In genomic region chr3:98171066-98171465, GRCh38 we compare ENCODE assay signal across 23 cellular contexts.
"Had no signal": no experiment of that assay in that cellular context is flagged by ENCODE, and none has a peak within 500 bp of the region (broad histone marks: within the 10 kb centered on the region; RNA-seq: fewer than 3 reads in every experiment).

No MANE protein-coding gene starts in this region.

- H3K27me3 Mint-ChIP-seq: stimulated activated naive B cell treated with anti-CD40 and anti-IgM and Interleukin-4, amounts not matched to agents 10 μg/mL and 1 μg/mL and 100 μg/mL, for 72 hours had no signal

- H3K9me3 Mint-ChIP-seq: activated CD4-positive, alpha-beta T cell treated with anti-CD3 and anti-CD28 coated beads, Interleukin-2, amount 10 ng/mL, durations not matched to agents 24 days and 14 days; activated naive CD8-positive, alpha-beta T cell treated with anti-CD3 and anti-CD28 coated beads, Interleukin-2, amount 10 ng/mL, durations not matched to agents 7 days and 5 days; activated T-helper 1 cell treated with anti-CD3 and anti-CD28 coated beads, Interleukin-12 subunit alpha, Interleukin-12 subunit beta, Interleukin-2, Interleukin-4 antibody, amounts not matched to agents 30 ng/mL and 10 ng/mL and 1 ng/mL, durations not matched to agents 14 hours and 24 hours and 36 hours had no signal

- H3K27ac Mint-ChIP-seq: activated CD4-positive, alpha-beta memory T cell treated with anti-CD3 and anti-CD28 coated beads for 36 hours; activated CD4-positive, alpha-beta T cell treated with anti-CD3 and anti-CD28 coated beads, Interleukin-2, amount 10 ng/mL, durations not matched to agents 24 days and 14 days; activated naive CD4-positive, alpha-beta T cell treated with anti-CD3 and anti-CD28 coated beads for 36 hours; activated naive CD8-positive, alpha-beta T cell treated with anti-CD3 and anti-CD28 coated beads, Interleukin-2, amount 10 ng/mL, durations not matched to agents 7 days and 5 days; activated T-helper 1 cell treated with anti-CD3 and anti-CD28 coated beads, Interleukin-12 subunit alpha, Interleukin-12 subunit beta, Interleukin-2, Interleukin-4 antibody, amounts not matched to agents 30 ng/mL and 10 ng/mL and 1 ng/mL, durations not matched to agents 14 hours and 24 hours and 36 hours; stimulated activated naive B cell treated with anti-CD40 and anti-IgM and Interleukin-4, amounts not matched to agents 10 μg/mL and 1 μg/mL and 100 μg/mL, for 72 hours; T-helper 1 cell treated with Interleukin-12 subunit alpha and Interleukin-12 subunit beta and Interleukin-4 antibody, amounts not matched to agents 30 μg/mL and 1 μg/mL, for 36 hours had no signal

- H3K4me1 Mint-ChIP-seq: activated CD4-positive, alpha-beta T cell treated with anti-CD3 and anti-CD28 coated beads, Interleukin-2, amount 10 ng/mL, durations not matched to agents 24 days and 14 days; activated naive CD8-positive, alpha-beta T cell treated with anti-CD3 and anti-CD28 coated beads, Interleukin-2, amount 10 ng/mL, durations not matched to agents 7 days and 5 days; stimulated activated naive B cell treated with anti-CD40 and anti-IgM and Interleukin-4, amounts not matched to agents 10 μg/mL and 1 μg/mL and 100 μg/mL, for 72 hours had no signal

- ATAC-seq: left ventricle myocardium superior; right cardiac atrium; stimulated activated naive B cell treated with anti-CD40 and anti-IgM and Interleukin-4, amounts not matched to agents 10 μg/mL and 1 μg/mL and 100 μg/mL, for 72 hours had no signal

- H3K4me3 ChIP-seq: ascending aorta, coronary artery, dorsolateral prefrontal cortex, transverse colon had no signal

- H3K36me3 Mint-ChIP-seq: activated CD4-positive, alpha-beta memory T cell treated with anti-CD3 and anti-CD28 coated beads for 36 hours; activated naive CD8-positive, alpha-beta T cell treated with anti-CD3 and anti-CD28 coated beads, Interleukin-2, amount 10 ng/mL, durations not matched to agents 7 days and 5 days; stimulated activated naive B cell treated with anti-CD40 and anti-IgM and Interleukin-4, amounts not matched to agents 10 μg/mL and 1 μg/mL and 100 μg/mL, for 72 hours had no signal

- DNase-seq: activated CD4-positive, alpha-beta memory T cell treated with anti-CD3 and anti-CD28 coated beads for 36 hours; activated CD4-positive, alpha-beta T cell treated with anti-CD3 and anti-CD28 coated beads, Interleukin-2, amount 10 ng/mL, durations not matched to agents 24 days and 14 days; activated CD4-positive, CD25-positive, alpha-beta regulatory T cell treated with anti-CD3 and anti-CD28 coated beads, Interleukin-2, amount 50 U/mL, for 72 hours; activated CD8-positive, alpha-beta memory T cell treated with anti-CD3 and anti-CD28 coated beads, Interleukin-2, amount 50 U/mL, for 4 hours; activated effector memory CD4-positive, alpha-beta T cell treated with anti-CD3 and anti-CD28 coated beads, Interleukin-2, amount 50 U/mL, for 16 hours; activated naive CD4-positive, alpha-beta T cell treated with anti-CD3 and anti-CD28 coated beads for 36 hours; activated naive CD8-positive, alpha-beta T cell treated with anti-CD3 and anti-CD28 coated beads, Interleukin-2, amount 10 ng/mL, durations not matched to agents 7 days and 5 days; activated T-cell treated with anti-CD3 and anti-CD28 coated beads, Interleukin-2, amount 50 U/mL, for 1 hour; brain microvascular endothelial cell; dorsolateral prefrontal cortex; effector memory CD4-positive, alpha-beta T cell; head of caudate nucleus; left ventricle myocardium superior; right cardiac atrium; stimulated activated CD4-positive, alpha-beta T cell treated with anti-CD3 and anti-CD28 coated beads, Interleukin-15, amount 100 ng/mL, for 24 hours; stimulated activated CD4-positive, alpha-beta T cell treated with anti-CD3 and anti-CD28 coated beads, Interleukin-2, amount 100 ng/mL, for 24 hours; stimulated activated naive B cell treated with anti-CD40 and anti-IgM and Interleukin-4, amounts not matched to agents 10 μg/mL and 1 μg/mL and 100 μg/mL, for 72 hours; T-helper 9 cell; transverse colon had no signal

- H3K4me3 Mint-ChIP-seq: activated CD4-positive, alpha-beta memory T cell treated with anti-CD3 and anti-CD28 coated beads for 36 hours; activated CD4-positive, alpha-beta T cell treated with anti-CD3 and anti-CD28 coated beads, Interleukin-2, amount 10 ng/mL, durations not matched to agents 24 days and 14 days; activated naive CD4-positive, alpha-beta T cell treated with anti-CD3 and anti-CD28 coated beads for 36 hours; activated naive CD8-positive, alpha-beta T cell treated with anti-CD3 and anti-CD28 coated beads, Interleukin-2, amount 10 ng/mL, durations not matched to agents 7 days and 5 days; activated T-helper 1 cell treated with anti-CD3 and anti-CD28 coated beads, Interleukin-12 subunit alpha, Interleukin-12 subunit beta, Interleukin-2, Interleukin-4 antibody, amounts not matched to agents 30 ng/mL and 10 ng/mL and 1 ng/mL, durations not matched to agents 14 hours and 24 hours and 36 hours; stimulated activated naive B cell treated with anti-CD40 and anti-IgM and Interleukin-4, amounts not matched to agents 10 μg/mL and 1 μg/mL and 100 μg/mL, for 72 hours; T-helper 1 cell treated with Interleukin-12 subunit alpha and Interleukin-12 subunit beta and Interleukin-4 antibody, amounts not matched to agents 30 μg/mL and 1 μg/mL, for 36 hours had no signal
